ENCODE assay signal across 22 cellular contexts in genomic region chr3:112735927-112736326, GRCh38.
DNase-seq lines count a peak whose midpoint lies in the region; ATAC-seq and TF ChIP-seq lines count a peak whose summit lies in the region.
"Had no signal": no experiment of that assay in that cellular context is flagged by ENCODE, and none has a peak within 500 bp of the region (broad histone marks: within the 10 kb centered on the region; RNA-seq: fewer than 3 reads in every experiment).

No MANE protein-coding gene starts in this region.

- H3K9me3 ChIP-seq in hepatocyte (ENCODE audit: low read depth) = no peaks in the 10 kb centered on the region
- H3K9me3 ChIP-seq in tibial nerve = no peaks in the 10 kb centered on the region
- H3K9me3 ChIP-seq: adrenal gland, gastroesophageal sphincter, SJSA1 had no signal

- H3K27ac ChIP-seq in hepatocyte = no peak overlapping the region
- H3K27ac ChIP-seq in tibial nerve = no peak overlapping the region
- H3K27ac ChIP-seq: adrenal gland, dorsolateral prefrontal cortex, gastroesophageal sphincter, PC-9, SJSA1 had no signal

- no peaks in the 10 kb centered on the region for H3K27me3 Mint-ChIP-seq in activated T-cell treated with anti-CD3 and anti-CD28 coated beads, Interleukin-2, amount 50 U/mL, for 72 hours (ENCODE audit: low read depth)
- H3K27me3 Mint-ChIP-seq in activated T-cell treated with anti-CD3 and anti-CD28 coated beads, Interleukin-2, amount 50 U/mL, for 4 hours (ENCODE audit: low read depth) = no peaks in the 10 kb centered on the region
- peaks cover 2% of the 10 kb centered on the region for H3K27me3 Mint-ChIP-seq in activated naive CD8-positive, alpha-beta T cell treated with anti-CD3 and anti-CD28 coated beads, Interleukin-2, amount 10 ng/mL, durations not matched to agents 7 days and 5 days
- H3K27me3 Mint-ChIP-seq in stimulated activated memory B cell treated with anti-CD40 and anti-IgM and Interleukin-4, amounts not matched to agents 10 μg/mL and 1 μg/mL and 100 μg/mL, for 72 hours = no peaks in the 10 kb centered on the region
- H3K27me3 Mint-ChIP-seq: stimulated activated naive CD8-positive, alpha-beta T cell treated with anti-CD3 and anti-CD28 coated beads, Interleukin-15, amount 100 ng/mL, for 72 hours had no signal

- no peaks in the 10 kb centered on the region for H3K36me3 ChIP-seq in hepatocyte (replicated peaks; ENCODE audit: insufficient read depth, low read depth)
- H3K36me3 ChIP-seq in tibial nerve = no peaks in the 10 kb centered on the region
- H3K36me3 ChIP-seq: adrenal gland, gastroesophageal sphincter, SJSA1 had no signal

- no peak for TF ChIP-seq POLR2A in tibial nerve (IDR thresholded peaks at IDR 0.05)

- no peak for TF ChIP-seq EP300 in tibial nerve (IDR thresholded peaks at IDR 0.05)

- H3K9me2 ChIP-seq in hepatocyte (replicated peaks; ENCODE audit: insufficient read depth) = no peaks in the 10 kb centered on the region

- TF ChIP-seq CTCF in hepatocyte (IDR thresholded peaks at IDR 0.05; ENCODE audit: poor library complexity) (no peak), tibial nerve (IDR thresholded peaks at IDR 0.05) (no peak)

- WGBS in hepatocyte (ENCODE audit: low lambda C conversion rate, missing lambda C conversion rate) = 91% methylated on average over 3 of the region's 3 CpGs
- 71 to 91% methylated on average over 3 of the region's 3 CpGs for WGBS in tibial nerve, 2 donors

- peak overlapping the region; percentile 50 to 56 for H3K4me3 Mint-ChIP-seq in activated T-cell treated with anti-CD3 and anti-CD28 coated beads, Interleukin-2, amount 50 U/mL, for 72 hours
- H3K4me3 Mint-ChIP-seq in activated T-cell treated with anti-CD3 and anti-CD28 coated beads, Interleukin-2, amount 50 U/mL, for 4 hours = no peak overlapping the region
- peak overlapping the region; percentile 39 for H3K4me3 Mint-ChIP-seq in activated naive CD8-positive, alpha-beta T cell treated with anti-CD3 and anti-CD28 coated beads, Interleukin-2, amount 10 ng/mL, durations not matched to agents 7 days and 5 days
- no peak overlapping the region for H3K4me3 Mint-ChIP-seq in stimulated activated memory B cell treated with anti-CD40 and anti-IgM and Interleukin-4, amounts not matched to agents 10 μg/mL and 1 μg/mL and 100 μg/mL, for 72 hours

- no peaks in the 10 kb centered on the region for H4K20me1 ChIP-seq in hepatocyte (ENCODE audit: insufficient read depth, poor library complexity, severe bottlenecking)

- H3K79me2 ChIP-seq in hepatocyte = no peaks in the 10 kb centered on the region

- H3K36me3 Mint-ChIP-seq in activated T-cell treated with anti-CD3 and anti-CD28 coated beads, Interleukin-2, amount 50 U/mL, for 72 hours (ENCODE audit: insufficient read depth in 2 of 2) = no peaks in the 10 kb centered on the region
- no peaks in the 10 kb centered on the region for H3K36me3 Mint-ChIP-seq in activated T-cell treated with anti-CD3 and anti-CD28 coated beads, Interleukin-2, amount 50 U/mL, for 4 hours (ENCODE audit: insufficient read depth)
- no peaks in the 10 kb centered on the region for H3K36me3 Mint-ChIP-seq in activated naive CD8-positive, alpha-beta T cell treated with anti-CD3 and anti-CD28 coated beads, Interleukin-2, amount 10 ng/mL, durations not matched to agents 7 days and 5 days
- H3K36me3 Mint-ChIP-seq in stimulated activated memory B cell treated with anti-CD40 and anti-IgM and Interleukin-4, amounts not matched to agents 10 μg/mL and 1 μg/mL and 100 μg/mL, for 72 hours = no peaks in the 10 kb centered on the region

- H3K4me1 ChIP-seq in hepatocyte (ENCODE audit: insufficient read depth) (peaks cover 6% of the 10 kb centered on the region), tibial nerve (peaks cover 0 to 7% (median 0%) of the 10 kb centered on the region in 4 donors)
- H3K4me1 ChIP-seq: adrenal gland, gastroesophageal sphincter, SJSA1 had no signal

- no peak overlapping the region for H2AFZ ChIP-seq in hepatocyte
- H2AFZ ChIP-seq: PC-9 had no signal

- ATAC-seq in activated T-cell treated with anti-CD3 and anti-CD28 coated beads, Interleukin-2, amount 50 U/mL, for 72 hours (replicated peaks in 1 of 2) = no peak
- ATAC-seq in activated T-cell treated with anti-CD3 and anti-CD28 coated beads, Interleukin-2, amount 50 U/mL, for 4 hours = no peak
- ATAC-seq in activated naive CD8-positive, alpha-beta T cell treated with anti-CD3 and anti-CD28 coated beads, Interleukin-2, amount 10 ng/mL, durations not matched to agents 7 days and 5 days (ENCODE audit: low read depth) = no peak
- ATAC-seq in stimulated activated memory B cell treated with anti-CD40 and anti-IgM and Interleukin-4, amounts not matched to agents 10 μg/mL and 1 μg/mL and 100 μg/mL, for 72 hours = no peak
- ATAC-seq: gastroesophageal sphincter; left cardiac atrium; right cardiac atrium; stimulated activated naive CD8-positive, alpha-beta T cell treated with anti-CD3 and anti-CD28 coated beads, Interleukin-15, amount 100 ng/mL, for 72 hours had no signal

- peaks cover 53% of the 10 kb centered on the region for H3K4me1 Mint-ChIP-seq in activated T-cell treated with anti-CD3 and anti-CD28 coated beads, Interleukin-2, amount 50 U/mL, for 72 hours (ENCODE audit: low read depth)
- peaks cover 50% of the 10 kb centered on the region for H3K4me1 Mint-ChIP-seq in activated T-cell treated with anti-CD3 and anti-CD28 coated beads, Interleukin-2, amount 50 U/mL, for 4 hours (ENCODE audit: low read depth)
- H3K4me1 Mint-ChIP-seq in activated naive CD8-positive, alpha-beta T cell treated with anti-CD3 and anti-CD28 coated beads, Interleukin-2, amount 10 ng/mL, durations not matched to agents 7 days and 5 days = peaks cover 47% of the 10 kb centered on the region
- H3K4me1 Mint-ChIP-seq in stimulated activated memory B cell treated with anti-CD40 and anti-IgM and Interleukin-4, amounts not matched to agents 10 μg/mL and 1 μg/mL and 100 μg/mL, for 72 hours = peaks cover 22% of the 10 kb centered on the region

- no peaks in the 10 kb centered on the region for H3K9me3 Mint-ChIP-seq in activated T-cell treated with anti-CD3 and anti-CD28 coated beads, Interleukin-2, amount 50 U/mL, for 72 hours
- H3K9me3 Mint-ChIP-seq in activated T-cell treated with anti-CD3 and anti-CD28 coated beads, Interleukin-2, amount 50 U/mL, for 4 hours = no peaks in the 10 kb centered on the region
- H3K9me3 Mint-ChIP-seq in activated naive CD8-positive, alpha-beta T cell treated with anti-CD3 and anti-CD28 coated beads, Interleukin-2, amount 10 ng/mL, durations not matched to agents 7 days and 5 days = no peaks in the 10 kb centered on the region
- no peaks in the 10 kb centered on the region for H3K9me3 Mint-ChIP-seq in stimulated activated memory B cell treated with anti-CD40 and anti-IgM and Interleukin-4, amounts not matched to agents 10 μg/mL and 1 μg/mL and 100 μg/mL, for 72 hours
- H3K9me3 Mint-ChIP-seq: stimulated activated naive CD8-positive, alpha-beta T cell treated with anti-CD3 and anti-CD28 coated beads, Interleukin-15, amount 100 ng/mL, for 72 hours had no signal

- no peak overlapping the region for H3K4me2 ChIP-seq in hepatocyte
- H3K4me2 ChIP-seq: PC-9 had no signal

- DNase-seq in activated T-cell treated with anti-CD3 and anti-CD28 coated beads, Interleukin-2, amount 50 U/mL, for 72 hours = no peak
- DNase-seq in activated T-cell treated with anti-CD3 and anti-CD28 coated beads, Interleukin-2, amount 50 U/mL, for 4 hours = no peak
- peak; percentile 2 for DNase-seq in NCI-H69 (lab: John Stamatoyannopoulos, UW)
- DNase-seq in activated naive CD8-positive, alpha-beta T cell treated with anti-CD3 and anti-CD28 coated beads, Interleukin-2, amount 10 ng/mL, durations not matched to agents 7 days and 5 days = no peak
- no peak for DNase-seq in D341Med (ENCODE audit: low spot score)
- DNase-seq in hepatocyte (ENCODE audit: low spot score) = no peak
- DNase-seq in tibial nerve (ENCODE audit: low spot score in 2 of 2) = no peak
- DNase-seq: adrenal gland; COR-L47; HCEC 1CT; KG1; left cardiac atrium; NCI-H1048; NCI-H2029 treated with DMSO at 0.1 percent for 48 hours; NCI-H526; PC-9; right cardiac atrium; stimulated activated naive CD8-positive, alpha-beta T cell treated with anti-CD3 and anti-CD28 coated beads, Interleukin-15, amount 100 ng/mL, for 72 hours had no signal

- POLR2A ChIA-PET in activated naive CD8-positive, alpha-beta T cell treated with anti-CD3 and anti-CD28 coated beads, Interleukin-2, amount 10 ng/mL, durations not matched to agents 7 days and 5 days (lab: Charles Lee) = interaction anchor here (1.4 kb wide), 1 partner anchor 238 kb away, joined by 4 read pairs; no protein-coding TSS in a partner anchor

- H3K4me3 ChIP-seq in hepatocyte (no peak overlapping the region), tibial nerve (no peak overlapping the region)
- H3K4me3 ChIP-seq: adrenal gland, dorsolateral prefrontal cortex, gastroesophageal sphincter, PC-9, SJSA1 had no signal

- H3K27me3 ChIP-seq in hepatocyte (no peaks in the 10 kb centered on the region), tibial nerve (no peaks in the 10 kb centered on the region)
- H3K27me3 ChIP-seq: adrenal gland, gastroesophageal sphincter, SJSA1 had no signal

- H3K27ac Mint-ChIP-seq in activated T-cell treated with anti-CD3 and anti-CD28 coated beads, Interleukin-2, amount 50 U/mL, for 72 hours = no peak overlapping the region
- H3K27ac Mint-ChIP-seq in activated naive CD8-positive, alpha-beta T cell treated with anti-CD3 and anti-CD28 coated beads, Interleukin-2, amount 10 ng/mL, durations not matched to agents 7 days and 5 days = peak overlapping the region; percentile 88
- H3K27ac Mint-ChIP-seq in stimulated activated memory B cell treated with anti-CD40 and anti-IgM and Interleukin-4, amounts not matched to agents 10 μg/mL and 1 μg/mL and 100 μg/mL, for 72 hours = peak overlapping the region; percentile 46
- H3K27ac Mint-ChIP-seq: stimulated activated naive CD8-positive, alpha-beta T cell treated with anti-CD3 and anti-CD28 coated beads, Interleukin-15, amount 100 ng/mL, for 72 hours had no signal

Comparison
In these comparisons a context has a peak if more than half of its experiments do, and no peak if none do; other contexts are left out.
1. H3K4me3 Mint-ChIP-seq: peak in activated T-cell treated with anti-CD3 and anti-CD28 coated beads, Interleukin-2, amount 50 U/mL, for 72 hours (2 of 2) and activated naive CD8-positive, alpha-beta T cell treated with anti-CD3 and anti-CD28 coated beads, Interleukin-2, amount 10 ng/mL, durations not matched to agents 7 days and 5 days (single experiment); none in activated T-cell treated with anti-CD3 and anti-CD28 coated beads, Interleukin-2, amount 50 U/mL, for 4 hours (single experiment) and stimulated activated memory B cell treated with anti-CD40 and anti-IgM and Interleukin-4, amounts not matched to agents 10 μg/mL and 1 μg/mL and 100 μg/mL, for 72 hours (single experiment).